Comparison of ENCODE assay signal across 13 cellular contexts in the genomic region with DNA sequence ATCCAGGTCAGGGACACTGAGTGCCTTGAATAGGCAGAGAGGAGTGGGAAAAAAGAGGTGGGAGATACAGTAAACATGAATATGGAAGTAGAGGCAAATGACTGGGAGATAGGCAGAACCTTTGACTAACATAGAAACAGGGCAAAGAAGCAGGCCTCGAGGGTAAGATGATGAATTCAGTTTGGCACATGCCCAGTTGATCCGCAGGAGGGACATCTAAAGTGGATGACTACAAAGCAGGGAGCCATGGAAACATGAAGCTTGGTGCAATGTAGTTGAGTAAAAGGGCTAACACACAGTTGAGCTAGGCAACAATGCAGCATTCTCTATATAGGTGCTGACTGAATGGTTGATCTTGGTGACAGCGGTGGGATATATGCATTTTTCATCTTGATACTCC.
A peak's percentile ranks its signal among the peaks of the same experiment; 100 is the strongest.
DNase-seq lines count a peak whose midpoint lies in the region; ATAC-seq lines count a peak whose summit lies in the region.
"Had no signal": no experiment of that assay in that cellular context is flagged by ENCODE, and none has a peak within 500 bp of the region (broad histone marks: within the 10 kb centered on the region; RNA-seq: fewer than 3 reads in every experiment).

No MANE protein-coding gene starts in this region.

- ATAC-seq in GM21619 (IDR thresholded peaks at IDR 0.05; ENCODE audit: unreplicated experiment) = no peak
- ATAC-seq in stimulated activated naive CD8-positive, alpha-beta T cell treated with anti-CD3 and anti-CD28 coated beads, Interleukin-15, amount 100 ng/mL, for 72 hours = no peak
- ATAC-seq: HepG2 had no signal

- DNase-seq in NCI-H748 (lab: John Stamatoyannopoulos, UW; ENCODE audit: unreplicated experiment) = peak; percentile 27
- DNase-seq in NCI-H748 treated with DMSO at 0.1 percent for 48 hours (lab: John Stamatoyannopoulos, UW) = no peak
- DNase-seq in HT1080 (ENCODE audit: low read depth) = peak; percentile 25
- peak; percentile 13 for DNase-seq in T1000 (lab: John Stamatoyannopoulos, UW)
- DNase-seq in NCI-H2196 (lab: John Stamatoyannopoulos, UW; ENCODE audit: unreplicated experiment) = no peak
- no peak for DNase-seq in stimulated activated naive CD8-positive, alpha-beta T cell treated with anti-CD3 and anti-CD28 coated beads, Interleukin-15, amount 100 ng/mL, for 72 hours
- DNase-seq: 8988T; CD4-positive, CD25-positive, alpha-beta regulatory T cell; DMS53; GOT3; H9 had no signal

- H3K27ac Mint-ChIP-seq in stimulated activated naive CD8-positive, alpha-beta T cell treated with anti-CD3 and anti-CD28 coated beads, Interleukin-15, amount 100 ng/mL, for 72 hours = no peak overlapping the region
- H3K27ac Mint-ChIP-seq: CD4-positive, CD25-positive, alpha-beta regulatory T cell; H9 had no signal

- H3K9me3 Mint-ChIP-seq in stimulated activated naive CD8-positive, alpha-beta T cell treated with anti-CD3 and anti-CD28 coated beads, Interleukin-15, amount 100 ng/mL, for 72 hours = peaks cover 0 to 5% of the 10 kb centered on the region in 2 donors

- H3K4me1 Mint-ChIP-seq in stimulated activated naive CD8-positive, alpha-beta T cell treated with anti-CD3 and anti-CD28 coated beads, Interleukin-15, amount 100 ng/mL, for 72 hours = no peaks in the 10 kb centered on the region
- H3K4me1 Mint-ChIP-seq: CD4-positive, CD25-positive, alpha-beta regulatory T cell; H9 had no signal

- no peaks in the 10 kb centered on the region for H3K27me3 Mint-ChIP-seq in stimulated activated naive CD8-positive, alpha-beta T cell treated with anti-CD3 and anti-CD28 coated beads, Interleukin-15, amount 100 ng/mL, for 72 hours
- H3K27me3 Mint-ChIP-seq: CD4-positive, CD25-positive, alpha-beta regulatory T cell had no signal

- no peak overlapping the region for H3K4me3 Mint-ChIP-seq in stimulated activated naive CD8-positive, alpha-beta T cell treated with anti-CD3 and anti-CD28 coated beads, Interleukin-15, amount 100 ng/mL, for 72 hours
- H3K4me3 Mint-ChIP-seq: CD4-positive, CD25-positive, alpha-beta regulatory T cell; H9 had no signal

Comparison
In these comparisons a context has a peak if more than half of its experiments do, and no peak if none do; other contexts are left out.
1. DNase-seq: peak in NCI-H748 (single experiment), HT1080 (single experiment) and T1000 (single experiment); none in NCI-H748 treated with DMSO at 0.1 percent for 48 hours (single experiment), NCI-H2196 (single experiment) and stimulated activated naive CD8-positive, alpha-beta T cell treated with anti-CD3 and anti-CD28 coated beads, Interleukin-15, amount 100 ng/mL, for 72 hours (0 of 2).